Comparison of ENCODE assay signal across 17 cellular contexts in genomic region chr9:131936929-131937328, GRCh38.
DNase-seq lines count a peak whose midpoint lies in the region; ATAC-seq and TF ChIP-seq lines count a peak whose summit lies in the region.
"Had no signal": no experiment of that assay in that cellular context is flagged by ENCODE, and none has a peak within 500 bp of the region (broad histone marks: within the 10 kb centered on the region; RNA-seq: fewer than 3 reads in every experiment).

No MANE protein-coding gene starts in this region.

- no peaks in the 10 kb centered on the region for H3K79me1 ChIP-seq in H9 (ENCODE audit: insufficient read depth, low read depth, low read length, poor library complexity, severe bottlenecking)

- H3K4me1 Mint-ChIP-seq in H9 (peaks cover 0 to 6% of the 10 kb centered on the region in 2 experiments; a peak in 3 of 4 replicates), endodermal cell (no peaks in the 10 kb centered on the region)

- H3K56ac ChIP-seq in H9 (ENCODE audit: insufficient read length, low read depth, low read length), result no peak overlapping the region

- H3K36me3 ChIP-seq in endodermal cell (ENCODE audit: control insufficient read depth, insufficient read depth, low read length) (peaks cover 21% of the 10 kb centered on the region), Karpas-422 (ENCODE audit: insufficient read depth, low read length) (no peaks in the 10 kb centered on the region)

- no peak overlapping the region for H2BK120ac ChIP-seq in H9 (ENCODE audit: low read depth, low read length, poor library complexity, severe bottlenecking)

- no peaks in the 10 kb centered on the region for H3K9me2 ChIP-seq in Karpas-422 (replicated peaks; ENCODE audit: insufficient read depth, low read length)

- no peak overlapping the region for H3K9ac ChIP-seq in H9 (ENCODE audit: extremely low read depth, insufficient read length, low read length)
- H3K9ac ChIP-seq in endodermal cell (ENCODE audit: extremely low read depth, low read length, poor library complexity, severe bottlenecking), result no peak overlapping the region
- no peak overlapping the region for H3K9ac ChIP-seq in Karpas-422 (ENCODE audit: low read length)
- H3K9ac ChIP-seq: BLaER1 treated with 17β-estradiol and CSF1 and Interleukin-3, amounts not matched to agents 10 nM and 100 nM; KMS-11 had no signal

- ATAC-seq in GM21360 (IDR thresholded peaks at IDR 0.05; ENCODE audit: unreplicated experiment), result no peak
- ATAC-seq: A549; CD8-positive, alpha-beta T cell had no signal

- H4K20me1 ChIP-seq in H9 (ENCODE audit: control insufficient read depth, insufficient read depth, insufficient read length), result no peaks in the 10 kb centered on the region
- H4K20me1 ChIP-seq in Karpas-422 (ENCODE audit: insufficient read depth, low read depth, low read length), result peaks cover 1% of the 10 kb centered on the region; the same call in 1 of the 2 replicates

- H3K4me3 ChIP-seq in endodermal cell (ENCODE audit: low read length) (no peak overlapping the region), Karpas-422 (ENCODE audit: low read length) (no peak overlapping the region)
- H3K4me3 ChIP-seq: A549; BLaER1 treated with 17β-estradiol and CSF1 and Interleukin-3, amounts not matched to agents 10 nM and 100 nM had no signal

- no peak overlapping the region for H3K4ac ChIP-seq in H9 (ENCODE audit: low read depth, low read length)

- peak; percentile 72 for DNase-seq in NCI-H2171 treated with DMSO at 0.1 percent for 48 hours (lab: John Stamatoyannopoulos, UW)
- no peak for DNase-seq in NCI-H2171 (lab: John Stamatoyannopoulos, UW)
- DNase-seq in H9, result no peak
- peak; percentile 60 for DNase-seq in NCI-H69 (lab: John Stamatoyannopoulos, UW)
- DNase-seq in endodermal cell, result no peak
- DNase-seq in Karpas-422, result no peak
- no peak for DNase-seq in NCI-H1694 (lab: John Stamatoyannopoulos, UW)
- DNase-seq: AML-193; Calu3; CD8-positive, alpha-beta T cell; DMS79 treated with DMSO at 0.1 percent for 48 hours; GF-D8 had no signal

- no peak overlapping the region for H3K18ac ChIP-seq in H9 (ENCODE audit: insufficient read length, low read depth, low read length)

- H3K14ac ChIP-seq in H9 (ENCODE audit: insufficient read depth, low read length), result no peak overlapping the region

- no peak overlapping the region for H4K91ac ChIP-seq in H9 (ENCODE audit: insufficient read length, low read depth, low read length)

- peaks cover 0 to 4% of the 10 kb centered on the region in 2 experiments; a peak in 3 of 5 replicates for H3K9me3 Mint-ChIP-seq in H9
- H3K9me3 Mint-ChIP-seq in endodermal cell, result peaks cover 3% of the 10 kb centered on the region
- H3K9me3 Mint-ChIP-seq: CD8-positive, alpha-beta T cell had no signal

- no peaks in the 10 kb centered on the region for H3K9me3 ChIP-seq in H9 (ENCODE audit: control insufficient read depth, low read depth, low read length)
- H3K9me3 ChIP-seq in endodermal cell (ENCODE audit: control insufficient read depth, low read length), result no peaks in the 10 kb centered on the region
- no peaks in the 10 kb centered on the region for H3K9me3 ChIP-seq in Karpas-422 (ENCODE audit: low read length)
- H3K9me3 ChIP-seq: A549 had no signal

- H3K4me1 ChIP-seq in H9 (ENCODE audit: insufficient read depth, low read length), result no peaks in the 10 kb centered on the region; the same call in 1 of the 2 replicates
- H3K4me1 ChIP-seq in endodermal cell (ENCODE audit: control insufficient read depth, insufficient read depth, low read length), result no peaks in the 10 kb centered on the region
- no peaks in the 10 kb centered on the region for H3K4me1 ChIP-seq in Karpas-422 (ENCODE audit: low read length)
- H3K4me1 ChIP-seq: A549 had no signal

- no peak overlapping the region for H3K4me3 Mint-ChIP-seq in H9
- no peak overlapping the region for H3K4me3 Mint-ChIP-seq in endodermal cell
- H3K4me3 Mint-ChIP-seq: CD8-positive, alpha-beta T cell had no signal

- H3K27ac ChIP-seq in H9 (ENCODE audit: insufficient read length, low read depth, low read length) (no peak overlapping the region), endodermal cell (ENCODE audit: low read depth, low read length) (no peak overlapping the region), Karpas-422 (ENCODE audit: low read length) (no peak overlapping the region)
- H3K27ac ChIP-seq: 22Rv1; A549; BLaER1 treated with 17β-estradiol and CSF1 and Interleukin-3, amounts not matched to agents 10 nM and 100 nM; KMS-11 had no signal

- H2AFZ ChIP-seq in H9 (ENCODE audit: low read length), result no peak overlapping the region
- no peak overlapping the region for H2AFZ ChIP-seq in Karpas-422 (ENCODE audit: low read length)

- no peak overlapping the region for H3T11ph ChIP-seq in H9 (ENCODE audit: low read length)

- H2AK5ac ChIP-seq in H9 (ENCODE audit: insufficient read length, low read length), result no peak overlapping the region

- TF ChIP-seq CTCF in H9 (conservative IDR thresholded peaks at IDR 0.05) (peak; percentile 51), endodermal cell (conservative IDR thresholded peaks at IDR 0.05) (peak; percentile 60)

- no peak overlapping the region for H3K23ac ChIP-seq in H9 (ENCODE audit: insufficient read length, low read depth, low read length)

- H3K27me3 Mint-ChIP-seq in H9 (ENCODE audit: low read depth), result no peaks in the 10 kb centered on the region
- no peaks in the 10 kb centered on the region for H3K27me3 Mint-ChIP-seq in endodermal cell (ENCODE audit: insufficient read depth)

- H3K4me2 ChIP-seq in H9 (ENCODE audit: insufficient read depth, insufficient read length, low read length), result no peak overlapping the region
- H3K4me2 ChIP-seq in Karpas-422 (ENCODE audit: low read depth, low read length, poor library complexity, severe bottlenecking), result no peak overlapping the region
- H3K4me2 ChIP-seq: A549, KMS-11 had no signal

- peaks cover 0 to 16% (median 13%) of the 10 kb centered on the region in 3 experiments; a peak in 4 of 7 replicates for H3K36me3 Mint-ChIP-seq in H9 (ENCODE audit: insufficient read depth in 1 of 3, low read depth in 3 of 3)
- peaks cover 30% of the 10 kb centered on the region for H3K36me3 Mint-ChIP-seq in endodermal cell (ENCODE audit: low read depth)

- H4K8ac ChIP-seq in H9 (replicated peaks; ENCODE audit: insufficient read length, low read depth, low read length), result no peak overlapping the region

- H3K27ac Mint-ChIP-seq in H9 (no peak overlapping the region), endodermal cell (no peak overlapping the region)
- H3K27ac Mint-ChIP-seq: CD8-positive, alpha-beta T cell had no signal

- H2BK20ac ChIP-seq in H9 (ENCODE audit: low read depth, low read length, poor library complexity, severe bottlenecking), result no peak overlapping the region

- no CpG with 5 or more reads among the region's 3 CpGs for WGBS in H9 (ENCODE audit: extremely low coverage, insufficient read length, low lambda C conversion rate)
- 83% methylated on average over 2 of the region's 3 CpGs; no CpG with 5 or more reads in 1 of the 2 experiments for WGBS in endodermal cell (ENCODE audit: insufficient coverage in 1 of 2, insufficient read length in 1 of 2), 2 experiments

- H2BK12ac ChIP-seq in H9 (ENCODE audit: insufficient read length, low read depth, low read length), result no peak overlapping the region

- no peak overlapping the region for H2BK5ac ChIP-seq in H9 (ENCODE audit: insufficient read length, low read length)

- no peaks in the 10 kb centered on the region for H3K23me2 ChIP-seq in H9 (ENCODE audit: insufficient read length, low read depth, low read length, poor library complexity, severe bottlenecking)

- H3K27me3 ChIP-seq in H9 (ENCODE audit: insufficient read depth, low read length) (no peaks in the 10 kb centered on the region), endodermal cell (ENCODE audit: control insufficient read depth, insufficient read depth, low read length, poor library complexity, severe bottlenecking) (no peaks in the 10 kb centered on the region), Karpas-422 (ENCODE audit: low read length) (no peaks in the 10 kb centered on the region)
- H3K27me3 ChIP-seq: BLaER1 treated with 17β-estradiol and CSF1 and Interleukin-3, amounts not matched to agents 10 nM and 100 nM had no signal

- no peak overlapping the region for H2BK15ac ChIP-seq in H9 (ENCODE audit: low read depth, low read length)

- no peak overlapping the region for H4K5ac ChIP-seq in H9 (ENCODE audit: insufficient read length, low read depth, low read length)

- H3K79me2 ChIP-seq in H9 (ENCODE audit: insufficient read depth, low read length) (no peaks in the 10 kb centered on the region), Karpas-422 (ENCODE audit: low read length) (no peaks in the 10 kb centered on the region)

Comparison
In these comparisons a context has a peak if more than half of its experiments do, and no peak if none do; other contexts are left out.
1. DNase-seq: peak in NCI-H2171 treated with DMSO at 0.1 percent for 48 hours (single experiment) and NCI-H69 (single experiment); none in NCI-H2171 (single experiment), H9 (single experiment), endodermal cell (single experiment), Karpas-422 (single experiment) and NCI-H1694 (single experiment).